Comparison of ENCODE assay signal across 9 cellular contexts in the genomic region with DNA sequence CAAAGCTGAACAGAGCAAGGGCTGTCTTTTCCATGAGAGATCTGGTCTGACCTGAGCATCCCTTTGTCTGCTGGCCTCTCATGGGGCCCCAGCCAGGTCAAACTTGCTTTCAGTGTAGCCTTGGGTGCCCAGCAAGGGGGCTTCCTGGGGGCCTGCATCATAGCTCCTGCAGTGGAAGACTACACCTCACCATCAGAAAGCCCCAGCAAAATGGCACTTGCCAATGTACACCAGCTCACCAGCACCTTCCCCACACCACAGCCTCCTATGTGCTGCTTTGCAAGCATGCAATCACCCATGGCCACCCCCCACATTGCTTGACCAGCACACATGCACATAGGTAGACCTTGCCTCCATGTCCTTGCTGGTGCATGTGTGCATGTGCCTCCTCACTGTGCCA.
"Had no signal": no experiment of that assay in that cellular context is flagged by ENCODE, and none has a peak within 500 bp of the region (broad histone marks: within the 10 kb centered on the region; RNA-seq: fewer than 3 reads in every experiment).

No MANE protein-coding gene starts in this region.

- H3K4me1 ChIP-seq: HAP-1 had no signal

- H2AFZ ChIP-seq: GM23338 had no signal

- H3K36me3 ChIP-seq: HAP-1 had no signal

- H3K9me3 ChIP-seq: HAP-1 had no signal

- DNase-seq: H7, HFFc6, IMR-90, KG1 had no signal

- ATAC-seq: GM23338, HCT116, K562 had no signal

- FAIRE-seq: K562 had no signal

- H3K27ac ChIP-seq: HL-60 had no signal

- H3K4me3 ChIP-seq: GM23338, HAP-1, K562 had no signal

- H3K4me2 ChIP-seq: GM23338 had no signal
